In the genomic region with DNA sequence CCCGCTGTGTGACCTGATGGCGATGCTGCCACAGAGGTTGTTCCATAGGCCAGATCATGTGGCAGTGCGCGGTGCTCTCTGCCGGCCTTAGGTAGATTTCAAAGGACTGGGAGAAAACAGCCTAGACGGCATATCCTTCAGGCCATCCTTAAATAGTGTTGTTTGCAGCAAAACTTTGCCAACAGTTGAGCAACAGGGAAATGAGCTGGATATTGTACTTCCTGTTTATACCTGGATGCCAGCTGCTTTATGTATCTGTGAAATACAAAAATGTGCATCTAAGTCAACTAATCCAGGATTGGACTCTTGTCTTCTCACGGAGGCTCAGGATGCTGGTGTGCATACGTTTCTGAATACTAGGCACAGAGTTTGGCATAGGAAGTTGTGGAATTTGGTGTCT, we compare ENCODE assay signal across 20 cellular contexts.
DNase-seq lines count a peak whose midpoint lies in the region; ATAC-seq, FAIRE-seq and TF ChIP-seq lines count a peak whose summit lies in the region.
"Had no signal": no experiment of that assay in that cellular context is flagged by ENCODE, and none has a peak within 500 bp of the region (broad histone marks: within the 10 kb centered on the region; RNA-seq: fewer than 3 reads in every experiment).

No MANE protein-coding gene starts in this region.

- WGBS in SK-N-SH (ENCODE audit: low lambda C conversion rate), result 93% methylated on average over 8 of the region's 8 CpGs

- TF ChIP-seq CTCF in MCF 10A (IDR thresholded peaks at IDR 0.05; ENCODE audit: unreplicated experiment) (no peak), breast epithelium (IDR thresholded peaks at IDR 0.05) (no peak), endothelial cell of umbilical vein (IDR thresholded peaks at IDR 0.05; ENCODE audit: extremely low read depth in 1 of 2, insufficient read depth in 1 of 2, low read depth in 1 of 2, low read length in 2 of 2) (no peak), SK-N-SH (IDR thresholded peaks at IDR 0.05) (no peak)

- BruUV-seq in MCF 10A (replicated peaks; lab: Mats Ljungman, UMichigan) (no TSS peak), endothelial cell of umbilical vein (replicated peaks; lab: Mats Ljungman, UMichigan) (no TSS peak)

- CTCF ChIA-PET in MCF 10A (lab: Yijun Ruan, JAX), result interaction anchor here (5.6 kb wide), 1 partner anchor 8 kb away, joined by 40 read pairs; no protein-coding TSS in a partner anchor
- CTCF ChIA-PET in endothelial cell of umbilical vein (lab: Charles Lee), result interaction anchor here (1.9 kb wide), 1 partner anchor 8 kb away, joined by 6 read pairs; no protein-coding TSS in a partner anchor
- CTCF ChIA-PET in SK-N-SH (lab: Yijun Ruan, JAX), result interaction anchor here (1.5 kb wide), 1 partner anchor 106 kb away, joined by 3 read pairs; no protein-coding TSS in a partner anchor

- H3K36me3 ChIP-seq in breast epithelium (no peaks in the 10 kb centered on the region), endothelial cell of umbilical vein (ENCODE audit: control insufficient read depth in 2 of 2, extremely low read depth in 1 of 2, insufficient read depth in 2 of 2, low read length in 2 of 2) (no peaks in the 10 kb centered on the region), SK-N-SH (replicated peaks in 1 of 2; ENCODE audit: control insufficient read depth in 1 of 2, insufficient read depth in 2 of 2, low read length in 1 of 2) (no peaks in the 10 kb centered on the region)
- H3K36me3 ChIP-seq: BLaER1 had no signal

- TF ChIP-seq EP300 in SK-N-SH (IDR thresholded peaks at IDR 0.05; ENCODE audit: borderline replicate concordance in 1 of 2, low read depth in 1 of 2, low read length in 1 of 2), result no peak

- ATAC-seq in GM19351 (IDR thresholded peaks at IDR 0.05; ENCODE audit: unreplicated experiment), result no peak
- ATAC-seq: A549, HCT116 had no signal

- H3K4me1 Mint-ChIP-seq in MCF 10A (ENCODE audit: insufficient read depth, unreplicated experiment), result no peaks in the 10 kb centered on the region
- H3K4me1 Mint-ChIP-seq: CD14-positive monocyte; CD4-positive, alpha-beta memory T cell had no signal

- no peaks in the 10 kb centered on the region for H3K27me3 Mint-ChIP-seq in MCF 10A (ENCODE audit: insufficient read depth, unreplicated experiment)

- DNase-seq in MCF 10A (ENCODE audit: unreplicated experiment) (peak; percentile 19), breast epithelium (ENCODE audit: low spot score in 2 of 2) (no peak), endothelial cell of umbilical vein (ENCODE audit: low read depth, low spot score) (peak; percentile 6), lung microvascular endothelial cell (ENCODE audit: low read depth in 2 of 2) (peak; percentile 38 to 70), SK-N-SH (no peak), iPS-NIHi7 (ENCODE audit: extremely low spot score) (no peak)
- DNase-seq: CD4-positive, alpha-beta memory T cell; DMS153; DMS79; GDM1; GOT3; H7; HFFc6 had no signal

- TF ChIP-seq POLR2A in breast epithelium (IDR thresholded peaks at IDR 0.05) (no peak), endothelial cell of umbilical vein (IDR thresholded peaks at IDR 0.05; ENCODE audit: low read depth, low read length) (no peak)

- no peak overlapping the region for H3K4me3 Mint-ChIP-seq in MCF 10A (ENCODE audit: unreplicated experiment)
- H3K4me3 Mint-ChIP-seq: CD14-positive monocyte; CD4-positive, alpha-beta memory T cell; HFFc6 had no signal

- no peak overlapping the region for H3K27ac Mint-ChIP-seq in MCF 10A (ENCODE audit: low read depth, unreplicated experiment)
- H3K27ac Mint-ChIP-seq: CD14-positive monocyte; CD4-positive, alpha-beta memory T cell; HFFc6 had no signal

- H3K9me2 ChIP-seq in SK-N-SH, result no peaks in the 10 kb centered on the region

- H3K9ac ChIP-seq in endothelial cell of umbilical vein (replicated peaks; ENCODE audit: extremely low read depth, insufficient read depth, low read length) (no peak overlapping the region), SK-N-SH (no peak overlapping the region)
- H3K9ac ChIP-seq: BLaER1 had no signal

- POLR2A ChIA-PET in MCF 10A (lab: Yijun Ruan, JAX) (interaction anchor here (1.0 kb wide), 1 partner anchor 19 kb away, joined by 3 read pairs; no protein-coding TSS in a partner anchor), endothelial cell of umbilical vein (lab: Charles Lee) (no interaction called here), SK-N-SH (lab: Yijun Ruan, JAX) (no interaction called here)

- H3K9me3 Mint-ChIP-seq in MCF 10A (ENCODE audit: unreplicated experiment), result no peaks in the 10 kb centered on the region
- H3K9me3 Mint-ChIP-seq: CD14-positive monocyte; CD4-positive, alpha-beta memory T cell; HFFc6 had no signal

- H3K4me2 ChIP-seq in endothelial cell of umbilical vein (ENCODE audit: insufficient read depth, low read length) (no peak overlapping the region), SK-N-SH (no peak overlapping the region)
- H3K4me2 ChIP-seq: A549, BLaER1 had no signal

- H2AFZ ChIP-seq in endothelial cell of umbilical vein (ENCODE audit: low read depth, low read length) (no peak overlapping the region), SK-N-SH (ENCODE audit: low read depth) (no peak overlapping the region)

- intact Hi-C loops in MCF 10A (cut with micrococcal nuclease) (no loop called here), breast epithelium (cut with DNase I; ENCODE audit: low total_unique reads) (no loop called here), endothelial cell of umbilical vein (cut with micrococcal nuclease) (no loop called here)

- no peaks in the 10 kb centered on the region for H3K36me3 Mint-ChIP-seq in MCF 10A (ENCODE audit: insufficient read depth, unreplicated experiment)
- H3K36me3 Mint-ChIP-seq: CD14-positive monocyte; CD4-positive, alpha-beta memory T cell had no signal

- H3K27me3 ChIP-seq in breast epithelium (no peaks in the 10 kb centered on the region), endothelial cell of umbilical vein (ENCODE audit: control insufficient read depth in 2 of 2, insufficient read depth in 2 of 2, low read length in 2 of 2) (peaks cover 7 to 11% of the 10 kb centered on the region in 2 experiments), SK-N-SH (ENCODE audit: insufficient read depth) (no peaks in the 10 kb centered on the region; the same call in 1 of the 2 replicates)
- H3K27me3 ChIP-seq: BLaER1 had no signal

- H3K9me1 ChIP-seq in endothelial cell of umbilical vein (replicated peaks; ENCODE audit: control insufficient read depth, extremely low read depth, insufficient read depth, low read length), result no peaks in the 10 kb centered on the region

- H4K20me1 ChIP-seq in endothelial cell of umbilical vein (replicated peaks; ENCODE audit: control insufficient read depth, extremely low read depth, insufficient read depth, low read length) (no peaks in the 10 kb centered on the region), SK-N-SH (ENCODE audit: insufficient read depth) (no peaks in the 10 kb centered on the region)
- H4K20me1 ChIP-seq: BLaER1 had no signal

- H3K79me2 ChIP-seq in endothelial cell of umbilical vein (ENCODE audit: control insufficient read depth, insufficient read depth, low read length) (no peaks in the 10 kb centered on the region), SK-N-SH (ENCODE audit: insufficient read depth) (no peaks in the 10 kb centered on the region)

- H3K4me3 ChIP-seq in breast epithelium (no peak overlapping the region), endothelial cell of umbilical vein (replicated peaks in 1 of 3; ENCODE audit: insufficient read depth in 1 of 3, low read depth in 1 of 3, low read length in 3 of 3) (no peak overlapping the region), SK-N-SH (ENCODE audit: low read depth in 2 of 2, low read length in 1 of 2) (no peak overlapping the region)
- H3K4me3 ChIP-seq: A549, BLaER1 had no signal

- dilution Hi-C loops in endothelial cell of umbilical vein (cut with MboI; ENCODE audit: extremely low pct_ligation_motif_present, low sequenced_read_pairs), result no loop called here

- FAIRE-seq in endothelial cell of umbilical vein (lab: Jason Lieb, UNC), result no peak
- FAIRE-seq: A549, GM12892 had no signal

- H3K27ac ChIP-seq in breast epithelium, result peak overlapping the region in 1 of 2 donors; percentile 26
- H3K27ac ChIP-seq in endothelial cell of umbilical vein (ENCODE audit: insufficient read depth, low read depth, low read length), result no peak overlapping the region
- no peak overlapping the region for H3K27ac ChIP-seq in SK-N-SH (ENCODE audit: low read depth in 2 of 2, low read length in 1 of 2)
- H3K27ac ChIP-seq: 22Rv1, A549, BLaER1 had no signal

- H3K9me3 ChIP-seq in breast epithelium (no peaks in the 10 kb centered on the region), endothelial cell of umbilical vein (replicated peaks; ENCODE audit: control insufficient read depth, insufficient read depth, low read length) (no peaks in the 10 kb centered on the region), SK-N-SH (no peaks in the 10 kb centered on the region)
- H3K9me3 ChIP-seq: A549, BLaER1 had no signal

- no peaks in the 10 kb centered on the region for H3F3A ChIP-seq in SK-N-SH (replicated peaks; ENCODE audit: insufficient read depth)

- H3K4me1 ChIP-seq in breast epithelium (no peaks in the 10 kb centered on the region), endothelial cell of umbilical vein (ENCODE audit: control insufficient read depth, extremely low read depth, insufficient read depth, low read length) (no peaks in the 10 kb centered on the region), SK-N-SH (ENCODE audit: control insufficient read depth in 1 of 2, insufficient read depth in 2 of 2, low read depth in 1 of 2, low read length in 1 of 2) (no peaks in the 10 kb centered on the region; a peak in 1 of 4 replicates)
- H3K4me1 ChIP-seq: A549, BLaER1 had no signal

- no peak for TF ChIP-seq RAD21 in SK-N-SH (IDR thresholded peaks at IDR 0.05; ENCODE audit: low read length)

TF ChIP-seq in endothelial cell of umbilical vein, 7 proteins besides CTCF, POLR2A, EP300 and RAD21 (continues in another document):
- no peak for TF ChIP-seq GATA2 (IDR thresholded peaks at IDR 0.05; ENCODE audit: insufficient read depth, insufficient read length, low read depth, low read length)
- no peak for TF ChIP-seq JUN (IDR thresholded peaks at IDR 0.05; ENCODE audit: borderline replicate concordance, insufficient read depth, insufficient read length, low read depth)
- TF ChIP-seq, protein P1, sequence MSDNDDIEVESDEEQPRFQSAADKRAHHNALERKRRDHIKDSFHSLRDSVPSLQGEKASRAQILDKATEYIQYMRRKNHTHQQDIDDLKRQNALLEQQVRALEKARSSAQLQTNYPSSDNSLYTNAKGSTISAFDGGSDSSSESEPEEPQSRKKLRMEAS (IDR thresholded peaks at IDR 0.05; ENCODE audit: insufficient read depth, insufficient read length), result no peak
- no peak for TF ChIP-seq MYC (IDR thresholded peaks at IDR 0.05; ENCODE audit: low read depth, low read length)

TF ChIP-seq in SK-N-SH, 30 proteins besides CTCF, POLR2A, EP300 and RAD21 (continues in another document):
- TF ChIP-seq, protein P2, sequence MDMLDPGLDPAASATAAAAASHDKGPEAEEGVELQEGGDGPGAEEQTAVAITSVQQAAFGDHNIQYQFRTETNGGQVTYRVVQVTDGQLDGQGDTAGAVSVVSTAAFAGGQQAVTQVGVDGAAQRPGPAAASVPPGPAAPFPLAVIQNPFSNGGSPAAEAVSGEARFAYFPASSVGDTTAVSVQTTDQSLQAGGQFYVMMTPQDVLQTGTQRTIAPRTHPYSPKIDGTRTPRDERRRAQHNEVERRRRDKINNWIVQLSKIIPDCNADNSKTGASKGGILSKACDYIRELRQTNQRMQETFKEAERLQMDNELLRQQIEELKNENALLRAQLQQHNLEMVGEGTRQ (IDR thresholded peaks at IDR 0.05; ENCODE audit: borderline replicate concordance, low read depth, low read length), result no peak
- no peak for TF ChIP-seq RCOR1 (IDR thresholded peaks at IDR 0.05; ENCODE audit: low read length)

Comparison
In these comparisons a context has a peak if more than half of its experiments do, and no peak if none do; other contexts are left out.
1. DNase-seq: peak in MCF 10A (single experiment), endothelial cell of umbilical vein (single experiment) and lung microvascular endothelial cell (2 of 2); none in breast epithelium (0 of 2), SK-N-SH (single experiment) and iPS-NIHi7 (single experiment).